8 cellular contexts compared by ENCODE assay signal in genomic region chr11:72924568-72925190, GRCh38.
DNase-seq lines count a peak whose midpoint lies in the region; ATAC-seq and TF ChIP-seq lines count a peak whose summit lies in the region.

No MANE protein-coding gene starts in this region.

- peak overlapping the region in 1 of 2 donors; percentile 28 for H3K27ac Mint-ChIP-seq in effector memory CD8-positive, alpha-beta T cell

- H3K9me3 Mint-ChIP-seq in effector memory CD8-positive, alpha-beta T cell: no peaks in the 10 kb centered on the region

- no peak overlapping the region for H3K27ac ChIP-seq in thoracic aorta

- no peaks in the 10 kb centered on the region for H3K27me3 Mint-ChIP-seq in effector memory CD8-positive, alpha-beta T cell

- ATAC-seq in thoracic aorta (ENCODE audit: insufficient number of reproducible peaks, low FRiP score, low read depth): no peak
- no peak for ATAC-seq in effector memory CD8-positive, alpha-beta T cell (replicated peaks)

- DNase-seq in NOMO-1 (lab: John Stamatoyannopoulos, UW; ENCODE audit: unreplicated experiment in 2 of 2) (peak; percentile 10 to 52), NOMO-1 treated with dmso at 0.1 percent for 144 hours (lab: John Stamatoyannopoulos, UW; ENCODE audit: unreplicated experiment) (no peak), RPMI7951 (ENCODE audit: low read depth) (peak; percentile 25), glomerular endothelial cell (ENCODE audit: extremely low read depth, low read depth, low spot score) (peak; percentile 36), thoracic aorta (ENCODE audit: low spot score) (no peak), activated T-cell treated with anti-CD3 and anti-CD28 coated beads for 4 hours (no peak), hypothalamus (lab: John Stamatoyannopoulos, UW) (no peak)
- no peak for DNase-seq in effector memory CD8-positive, alpha-beta T cell

- peaks cover 13 to 35% of the 10 kb centered on the region in 2 donors for H3K4me1 ChIP-seq in thoracic aorta (ENCODE audit: control insufficient read depth in 1 of 2, low read depth in 2 of 2)

- no peak overlapping the region for H3K4me3 Mint-ChIP-seq in effector memory CD8-positive, alpha-beta T cell

- H3K9me3 ChIP-seq in thoracic aorta: no peaks in the 10 kb centered on the region

- peaks cover 7% of the 10 kb centered on the region for H3K36me3 ChIP-seq in thoracic aorta

- peaks cover 0 to 5% of the 10 kb centered on the region in 2 donors for H3K4me1 Mint-ChIP-seq in effector memory CD8-positive, alpha-beta T cell (ENCODE audit: low read depth in 2 of 2)

- no peak overlapping the region for H3K4me3 ChIP-seq in thoracic aorta

- TF ChIP-seq CTCF in thoracic aorta (IDR thresholded peaks at IDR 0.05): peak; percentile 35

- no peaks in the 10 kb centered on the region for H3K27me3 ChIP-seq in thoracic aorta (replicated peaks; ENCODE audit: insufficient read depth)

- H3K36me3 Mint-ChIP-seq in effector memory CD8-positive, alpha-beta T cell (ENCODE audit: insufficient read depth): peaks cover 4% of the 10 kb centered on the region

Comparison
In these comparisons a context has a peak if more than half of its experiments do, and no peak if none do; other contexts are left out.
1. DNase-seq: peak in NOMO-1 (2 of 2), RPMI7951 (single experiment) and glomerular endothelial cell (single experiment); none in NOMO-1 treated with dmso at 0.1 percent for 144 hours (single experiment), thoracic aorta (single experiment), activated T-cell treated with anti-CD3 and anti-CD28 coated beads for 4 hours (single experiment), hypothalamus (0 of 51) and effector memory CD8-positive, alpha-beta T cell (0 of 3).